Comparison of ENCODE assay signal across 8 cellular contexts in the genomic region with DNA sequence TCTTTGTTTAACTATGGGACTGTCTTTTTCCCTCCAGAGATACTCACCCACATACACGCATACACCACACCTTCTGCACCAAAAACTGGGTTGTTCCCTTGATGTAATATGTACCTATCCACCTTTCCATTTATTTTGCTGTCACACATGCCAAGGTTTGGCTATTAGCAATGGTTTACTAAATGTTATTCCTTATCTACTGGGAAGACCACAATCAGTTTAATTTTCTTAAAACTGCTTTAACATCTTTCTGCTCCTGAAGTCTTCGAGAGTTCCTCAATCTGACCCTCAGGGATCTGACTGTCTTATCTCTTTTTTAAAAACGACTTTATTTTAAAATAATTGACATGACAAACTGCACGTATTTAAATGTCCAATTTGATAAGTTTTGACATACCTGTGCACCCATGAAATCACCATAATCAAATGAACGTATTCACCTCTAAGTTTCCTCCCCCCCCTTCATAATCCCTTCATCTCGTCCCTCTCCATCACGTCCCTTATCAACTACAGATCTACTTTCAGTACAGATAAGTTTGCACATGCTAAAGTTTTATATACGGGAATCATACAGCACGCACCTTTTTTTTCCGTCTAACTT. TPM values are rescaled to one million over a fixed set of nuclear protein-coding genes. Genes with fewer than 3 reads are reported as not detected.
DNase-seq lines count a peak whose midpoint lies in the region; ATAC-seq, FAIRE-seq and TF ChIP-seq lines count a peak whose summit lies in the region.

No MANE protein-coding gene starts in this region.

- no peaks in the 10 kb centered on the region for H3K27me3 ChIP-seq in MG63

- peak overlapping the region; percentile 99 to 100 for H3K4me3 Mint-ChIP-seq in effector memory CD8-positive, alpha-beta T cell

- H3K9me3 ChIP-seq in MG63: no peaks in the 10 kb centered on the region

- peaks cover 32% of the 10 kb centered on the region for H3K36me3 ChIP-seq in MG63

- H3K27ac Mint-ChIP-seq in effector memory CD8-positive, alpha-beta T cell: peak overlapping the region; percentile 99

- TF ChIP-seq POLR2A in lower leg skin (IDR thresholded peaks at IDR 0.05): no peak

- H3K4me1 Mint-ChIP-seq in effector memory CD8-positive, alpha-beta T cell (ENCODE audit: low read depth in 2 of 2): peaks cover 34 to 43% of the 10 kb centered on the region in 2 donors

- peaks cover 49% of the 10 kb centered on the region for H3K36me3 Mint-ChIP-seq in effector memory CD8-positive, alpha-beta T cell (ENCODE audit: insufficient read depth)

- H3K9me3 Mint-ChIP-seq in effector memory CD8-positive, alpha-beta T cell: no peaks in the 10 kb centered on the region

- no peak for FAIRE-seq in HTR-8/SVneo (lab: Jason Lieb, UNC)

- ATAC-seq in GM19351 (IDR thresholded peaks at IDR 0.05; ENCODE audit: unreplicated experiment) (peak; percentile 2), omental fat pad (ENCODE audit: low FRiP score) (peak; percentile 2)
- ATAC-seq in effector memory CD8-positive, alpha-beta T cell (replicated peaks): no peak

- no peak for DNase-seq in MG63
- no peak for DNase-seq in effector memory CD8-positive, alpha-beta T cell
- no peak for DNase-seq in omental fat pad (ENCODE audit: low spot score)
- no peak for DNase-seq in HTR-8/SVneo (ENCODE audit: insufficient read length, low spot score)
- no peak for DNase-seq in stimulated activated CD4-positive, alpha-beta T cell treated with anti-CD3 and anti-CD28 coated beads, Interleukin-2, amount 100 ng/mL, for 48 hours
- no peak for DNase-seq in kidney glomerular epithelial cell (lab: John Stamatoyannopoulos, UW)
- DNase-seq in lower leg skin (ENCODE audit: low spot score in 2 of 2): no peak

- no peak for TF ChIP-seq CTCF in omental fat pad (IDR thresholded peaks at IDR 0.05)
- no peak for TF ChIP-seq CTCF in lower leg skin (IDR thresholded peaks at IDR 0.05)

- H3K4me3 ChIP-seq in MG63 (peak overlapping the region; percentile 100), lower leg skin (ENCODE audit: low read depth, poor library complexity, severe bottlenecking) (no peak overlapping the region)

- no peaks in the 10 kb centered on the region for H3K27me3 Mint-ChIP-seq in effector memory CD8-positive, alpha-beta T cell

- 30 to 35% methylated on average over 10 of the region's 10 CpGs for whole genome bisulfite sequencing in lower leg skin, 2 donors

- intact Hi-C loops in lower leg skin (cut with DNase I; ENCODE audit: low total_unique reads): no loop called here

RNA-seq across cellular contexts. Expression of a gene that starts 0.8 kb away (rescaled TPM):
- total RNA-seq in MG63 (2014; rRNA removed; shearing (Covaris generic); ENCODE audit: low replicate concordance): 12.0 and 27.6 TPM in 2 replicates
- total RNA-seq in omental fat pad: 10 to 100 TPM; 55.5 to 63.6 (median 60.5) TPM
- 10 to 100 TPM; 31.3 to 63.8 (median 41.9) TPM for total RNA-seq in lower leg skin
